ENCODE assay signal across 1 cellular context in the genomic region with DNA sequence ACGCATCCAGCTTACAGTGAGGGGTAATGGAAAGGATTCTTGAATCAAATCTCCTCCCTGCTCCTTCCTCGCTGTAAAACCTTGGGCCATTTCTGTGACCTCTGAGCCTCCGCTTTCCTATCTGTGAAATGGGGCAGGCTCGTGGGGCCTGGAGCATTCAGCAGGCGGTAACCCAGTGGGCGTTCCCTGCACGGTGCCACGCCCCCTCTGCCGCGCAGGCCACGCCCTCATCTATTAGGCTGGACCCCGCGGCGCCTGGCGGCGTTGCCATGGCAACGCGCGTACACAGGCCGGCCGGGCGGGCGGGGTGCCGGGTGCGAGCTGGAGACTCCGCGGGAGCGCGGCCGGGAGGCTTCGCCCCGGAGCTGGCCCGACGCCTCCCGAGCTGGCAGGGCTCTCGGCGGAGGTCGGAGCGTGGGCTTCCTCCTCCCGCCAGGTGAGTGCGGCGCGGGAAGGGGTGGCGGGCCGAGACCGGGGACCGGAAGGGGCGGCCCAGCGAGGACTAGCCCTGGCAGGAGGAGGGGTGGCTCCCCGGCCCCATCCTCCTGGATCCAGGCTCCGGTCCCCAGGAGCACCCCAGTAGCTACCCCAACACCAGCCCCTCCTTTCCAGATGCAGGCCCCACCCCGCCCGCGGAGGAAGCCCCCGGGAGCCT.
TF ChIP-seq lines count a peak whose summit lies in the region.

A gene (plus strand): TSS at position 264 of the 655 bp plus-strand sequence. CDS start 4,562 bp downstream, outside the sequence.

TF ChIP-seq in HEK293, 187 proteins besides CTCF, POLR2A, EP300 and RAD21 (continued from another document):
- TF ChIP-seq, protein P1, sequence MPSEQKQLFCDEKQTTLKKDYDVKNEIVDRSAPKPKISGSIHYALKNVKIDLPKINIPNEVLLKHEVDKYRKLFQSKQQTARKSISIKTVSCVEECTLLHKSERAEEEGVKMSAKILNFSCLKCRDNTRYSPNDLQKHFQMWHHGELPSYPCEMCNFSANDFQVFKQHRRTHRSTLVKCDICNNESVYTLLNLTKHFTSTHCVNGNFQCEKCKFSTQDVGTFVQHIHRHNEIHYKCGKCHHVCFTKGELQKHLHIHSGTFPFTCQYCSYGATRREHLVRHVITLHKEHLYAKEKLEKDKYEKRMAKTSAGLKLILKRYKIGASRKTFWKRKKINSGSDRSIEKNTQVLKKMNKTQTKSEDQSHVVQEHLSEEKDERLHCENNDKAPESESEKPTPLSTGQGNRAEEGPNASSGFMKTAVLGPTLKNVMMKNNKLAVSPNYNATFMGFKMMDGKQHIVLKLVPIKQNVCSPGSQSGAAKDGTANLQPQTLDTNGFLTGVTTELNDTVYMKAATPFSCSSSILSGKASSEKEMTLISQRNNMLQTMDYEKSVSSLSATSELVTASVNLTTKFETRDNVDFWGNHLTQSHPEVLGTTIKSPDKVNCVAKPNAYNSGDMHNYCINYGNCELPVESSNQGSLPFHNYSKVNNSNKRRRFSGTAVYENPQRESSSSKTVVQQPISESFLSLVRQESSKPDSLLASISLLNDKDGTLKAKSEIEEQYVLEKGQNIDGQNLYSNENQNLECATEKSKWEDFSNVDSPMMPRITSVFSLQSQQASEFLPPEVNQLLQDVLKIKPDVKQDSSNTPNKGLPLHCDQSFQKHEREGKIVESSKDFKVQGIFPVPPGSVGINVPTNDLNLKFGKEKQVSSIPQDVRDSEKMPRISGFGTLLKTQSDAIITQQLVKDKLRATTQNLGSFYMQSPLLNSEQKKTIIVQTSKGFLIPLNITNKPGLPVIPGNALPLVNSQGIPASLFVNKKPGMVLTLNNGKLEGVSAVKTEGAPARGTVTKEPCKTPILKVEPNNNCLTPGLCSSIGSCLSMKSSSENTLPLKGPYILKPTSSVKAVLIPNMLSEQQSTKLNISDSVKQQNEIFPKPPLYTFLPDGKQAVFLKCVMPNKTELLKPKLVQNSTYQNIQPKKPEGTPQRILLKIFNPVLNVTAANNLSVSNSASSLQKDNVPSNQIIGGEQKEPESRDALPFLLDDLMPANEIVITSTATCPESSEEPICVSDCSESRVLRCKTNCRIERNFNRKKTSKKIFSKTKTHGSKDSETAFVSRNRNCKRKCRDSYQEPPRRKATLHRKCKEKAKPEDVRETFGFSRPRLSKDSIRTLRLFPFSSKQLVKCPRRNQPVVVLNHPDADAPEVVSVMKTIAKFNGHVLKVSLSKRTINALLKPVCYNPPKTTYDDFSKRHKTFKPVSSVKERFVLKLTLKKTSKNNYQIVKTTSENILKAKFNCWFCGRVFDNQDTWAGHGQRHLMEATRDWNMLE (tag by site-specific recombination; conservative IDR thresholded peaks at IDR 0.05; ENCODE audit: low read depth), result no peak
- TF ChIP-seq ZNF112 (tag by site-specific recombination; IDR thresholded peaks at IDR 0.05), result no peak
- TF ChIP-seq ZNF202 (tag by site-specific recombination; IDR thresholded peaks at IDR 0.05; ENCODE audit: borderline replicate concordance), result no peak
- TF ChIP-seq SP2 (tag by site-specific recombination; IDR thresholded peaks at IDR 0.05), result peak; percentile 58
- TF ChIP-seq ZNF138 (tag by site-specific recombination; IDR thresholded peaks at IDR 0.05; ENCODE audit: borderline replicate concordance), result no peak
- TF ChIP-seq ZNF214 (tag by site-specific recombination; IDR thresholded peaks at IDR 0.05; ENCODE audit: borderline replicate concordance), result no peak
- TF ChIP-seq KLF10 (tag by site-specific recombination; IDR thresholded peaks at IDR 0.05), result peak; percentile 70
- TF ChIP-seq KLF7 (tag by site-specific recombination; IDR thresholded peaks at IDR 0.05; ENCODE audit: borderline replicate concordance), result no peak
- TF ChIP-seq ZNF585B (tag by site-specific recombination; IDR thresholded peaks at IDR 0.05), result no peak
- TF ChIP-seq ZNF510 (tag by site-specific recombination; IDR thresholded peaks at IDR 0.05; ENCODE audit: insufficient replicate concordance), result no peak
- TF ChIP-seq, protein P2, sequence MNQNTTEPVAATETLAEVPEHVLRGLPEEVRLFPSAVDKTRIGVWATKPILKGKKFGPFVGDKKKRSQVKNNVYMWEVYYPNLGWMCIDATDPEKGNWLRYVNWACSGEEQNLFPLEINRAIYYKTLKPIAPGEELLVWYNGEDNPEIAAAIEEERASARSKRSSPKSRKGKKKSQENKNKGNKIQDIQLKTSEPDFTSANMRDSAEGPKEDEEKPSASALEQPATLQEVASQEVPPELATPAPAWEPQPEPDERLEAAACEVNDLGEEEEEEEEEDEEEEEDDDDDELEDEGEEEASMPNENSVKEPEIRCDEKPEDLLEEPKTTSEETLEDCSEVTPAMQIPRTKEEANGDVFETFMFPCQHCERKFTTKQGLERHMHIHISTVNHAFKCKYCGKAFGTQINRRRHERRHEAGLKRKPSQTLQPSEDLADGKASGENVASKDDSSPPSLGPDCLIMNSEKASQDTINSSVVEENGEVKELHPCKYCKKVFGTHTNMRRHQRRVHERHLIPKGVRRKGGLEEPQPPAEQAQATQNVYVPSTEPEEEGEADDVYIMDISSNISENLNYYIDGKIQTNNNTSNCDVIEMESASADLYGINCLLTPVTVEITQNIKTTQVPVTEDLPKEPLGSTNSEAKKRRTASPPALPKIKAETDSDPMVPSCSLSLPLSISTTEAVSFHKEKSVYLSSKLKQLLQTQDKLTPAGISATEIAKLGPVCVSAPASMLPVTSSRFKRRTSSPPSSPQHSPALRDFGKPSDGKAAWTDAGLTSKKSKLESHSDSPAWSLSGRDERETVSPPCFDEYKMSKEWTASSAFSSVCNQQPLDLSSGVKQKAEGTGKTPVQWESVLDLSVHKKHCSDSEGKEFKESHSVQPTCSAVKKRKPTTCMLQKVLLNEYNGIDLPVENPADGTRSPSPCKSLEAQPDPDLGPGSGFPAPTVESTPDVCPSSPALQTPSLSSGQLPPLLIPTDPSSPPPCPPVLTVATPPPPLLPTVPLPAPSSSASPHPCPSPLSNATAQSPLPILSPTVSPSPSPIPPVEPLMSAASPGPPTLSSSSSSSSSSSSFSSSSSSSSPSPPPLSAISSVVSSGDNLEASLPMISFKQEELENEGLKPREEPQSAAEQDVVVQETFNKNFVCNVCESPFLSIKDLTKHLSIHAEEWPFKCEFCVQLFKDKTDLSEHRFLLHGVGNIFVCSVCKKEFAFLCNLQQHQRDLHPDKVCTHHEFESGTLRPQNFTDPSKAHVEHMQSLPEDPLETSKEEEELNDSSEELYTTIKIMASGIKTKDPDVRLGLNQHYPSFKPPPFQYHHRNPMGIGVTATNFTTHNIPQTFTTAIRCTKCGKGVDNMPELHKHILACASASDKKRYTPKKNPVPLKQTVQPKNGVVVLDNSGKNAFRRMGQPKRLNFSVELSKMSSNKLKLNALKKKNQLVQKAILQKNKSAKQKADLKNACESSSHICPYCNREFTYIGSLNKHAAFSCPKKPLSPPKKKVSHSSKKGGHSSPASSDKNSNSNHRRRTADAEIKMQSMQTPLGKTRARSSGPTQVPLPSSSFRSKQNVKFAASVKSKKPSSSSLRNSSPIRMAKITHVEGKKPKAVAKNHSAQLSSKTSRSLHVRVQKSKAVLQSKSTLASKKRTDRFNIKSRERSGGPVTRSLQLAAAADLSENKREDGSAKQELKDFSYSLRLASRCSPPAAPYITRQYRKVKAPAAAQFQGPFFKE (tag by site-specific recombination; IDR thresholded peaks at IDR 0.05; ENCODE audit: borderline replicate concordance), result no peak
- no peak for TF ChIP-seq ZNF660 (tag by site-specific recombination; IDR thresholded peaks at IDR 0.05)
- peak; percentile 36; the same call in 1 of the 2 replicates for TF ChIP-seq ZIC2 (tag by site-specific recombination; IDR thresholded peaks at IDR 0.05)
- no peak for TF ChIP-seq ZNF596 (tag by site-specific recombination; IDR thresholded peaks at IDR 0.05)
- TF ChIP-seq, protein P3, sequence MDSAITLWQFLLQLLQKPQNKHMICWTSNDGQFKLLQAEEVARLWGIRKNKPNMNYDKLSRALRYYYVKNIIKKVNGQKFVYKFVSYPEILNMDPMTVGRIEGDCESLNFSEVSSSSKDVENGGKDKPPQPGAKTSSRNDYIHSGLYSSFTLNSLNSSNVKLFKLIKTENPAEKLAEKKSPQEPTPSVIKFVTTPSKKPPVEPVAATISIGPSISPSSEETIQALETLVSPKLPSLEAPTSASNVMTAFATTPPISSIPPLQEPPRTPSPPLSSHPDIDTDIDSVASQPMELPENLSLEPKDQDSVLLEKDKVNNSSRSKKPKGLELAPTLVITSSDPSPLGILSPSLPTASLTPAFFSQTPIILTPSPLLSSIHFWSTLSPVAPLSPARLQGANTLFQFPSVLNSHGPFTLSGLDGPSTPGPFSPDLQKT (IDR thresholded peaks at IDR 0.05; ENCODE audit: borderline replicate concordance, low read depth, low read length), result no peak
- TF ChIP-seq ZNF311 (tag by site-specific recombination; IDR thresholded peaks at IDR 0.05; ENCODE audit: borderline replicate concordance), result no peak
- TF ChIP-seq ZNF19 (tag by site-specific recombination; IDR thresholded peaks at IDR 0.05; ENCODE audit: low read depth), result no peak
- TF ChIP-seq, protein P4, sequence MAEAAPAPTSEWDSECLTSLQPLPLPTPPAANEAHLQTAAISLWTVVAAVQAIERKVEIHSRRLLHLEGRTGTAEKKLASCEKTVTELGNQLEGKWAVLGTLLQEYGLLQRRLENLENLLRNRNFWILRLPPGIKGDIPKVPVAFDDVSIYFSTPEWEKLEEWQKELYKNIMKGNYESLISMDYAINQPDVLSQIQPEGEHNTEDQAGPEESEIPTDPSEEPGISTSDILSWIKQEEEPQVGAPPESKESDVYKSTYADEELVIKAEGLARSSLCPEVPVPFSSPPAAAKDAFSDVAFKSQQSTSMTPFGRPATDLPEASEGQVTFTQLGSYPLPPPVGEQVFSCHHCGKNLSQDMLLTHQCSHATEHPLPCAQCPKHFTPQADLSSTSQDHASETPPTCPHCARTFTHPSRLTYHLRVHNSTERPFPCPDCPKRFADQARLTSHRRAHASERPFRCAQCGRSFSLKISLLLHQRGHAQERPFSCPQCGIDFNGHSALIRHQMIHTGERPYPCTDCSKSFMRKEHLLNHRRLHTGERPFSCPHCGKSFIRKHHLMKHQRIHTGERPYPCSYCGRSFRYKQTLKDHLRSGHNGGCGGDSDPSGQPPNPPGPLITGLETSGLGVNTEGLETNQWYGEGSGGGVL (tag by site-specific recombination; IDR thresholded peaks at IDR 0.05), result no peak
- no peak for TF ChIP-seq OVOL3 (tag by site-specific recombination; IDR thresholded peaks at IDR 0.05)
- TF ChIP-seq ZBTB17 (tag by site-specific recombination; IDR thresholded peaks at IDR 0.05), result no peak
TF ChIP-seq in HEK293: peak in this region for 36.
